8 cellular contexts compared by ENCODE assay signal in genomic region chr3:179558742-179559364, GRCh38. TPM values are rescaled to one million over a fixed set of nuclear protein-coding genes. Genes with fewer than 3 reads are reported as not detected.
DNase-seq lines count a peak whose midpoint lies in the region; ATAC-seq and TF ChIP-seq lines count a peak whose summit lies in the region.

No MANE protein-coding gene starts in this region.

- H3K27me3 ChIP-seq in OCI-LY1 (ENCODE audit: insufficient read depth, low read length) (no peaks in the 10 kb centered on the region), prostate gland (replicated peaks; ENCODE audit: insufficient read depth) (no peaks in the 10 kb centered on the region)

- peak; percentile 88 for DNase-seq in DMS 273 (lab: John Stamatoyannopoulos, UW; ENCODE audit: unreplicated experiment)
- peak in 56 of 76 experiments; percentile 1 to 64 (median 31) for DNase-seq in HUDEP-2 (lab: John Stamatoyannopoulos, UW; ENCODE audit: unreplicated experiment in 76 of 76)
- DNase-seq in activated naive CD4-positive, alpha-beta T cell treated with Interleukin-2 at 50 U/mL for 16 hours, result peak; percentile 39
- DNase-seq in glutamatergic neuron, result peak; percentile 69
- DNase-seq in prostate gland (ENCODE audit: low spot score), result peak; percentile 43

- TF ChIP-seq CTCF in OCI-LY1 (IDR thresholded peaks at IDR 0.05; ENCODE audit: low read length) (peak; percentile 97), glutamatergic neuron (IDR thresholded peaks at IDR 0.05; ENCODE audit: partially characterized antibody, unreplicated experiment) (peak; percentile 39), prostate gland (IDR thresholded peaks at IDR 0.05) (peak; percentile 19 to 57 (median 38))

- peaks cover 5% of the 10 kb centered on the region for H3K9me3 Mint-ChIP-seq in glutamatergic neuron (ENCODE audit: unreplicated experiment)

- no peak overlapping the region for H3K27ac Mint-ChIP-seq in glutamatergic neuron (ENCODE audit: unreplicated experiment)

- peaks cover 7% of the 10 kb centered on the region for H3K79me2 ChIP-seq in OCI-LY1 (ENCODE audit: insufficient read depth, low read length)

- H3K4me1 Mint-ChIP-seq in glutamatergic neuron (ENCODE audit: low read depth, unreplicated experiment), result peaks cover 6% of the 10 kb centered on the region

- no peak overlapping the region for H3K4me3 Mint-ChIP-seq in glutamatergic neuron (ENCODE audit: unreplicated experiment)

- H3K27ac ChIP-seq in OCI-LY1 (ENCODE audit: low read depth, low read length, poor library complexity, severe bottlenecking), result no peak overlapping the region
- H3K27ac ChIP-seq in prostate gland, result no peak overlapping the region

- H3K36me3 ChIP-seq in OCI-LY1 (ENCODE audit: insufficient read depth, low read length) (no peaks in the 10 kb centered on the region), prostate gland (no peaks in the 10 kb centered on the region)

- intact Hi-C loops in prostate gland (cut with DNase I), result loop anchor here (5.0 kb wide), 1 partner anchor 137 kb away; no protein-coding TSS in a partner anchor

- 4% methylated on average over 3 of the region's 3 CpGs for WGBS in prostate gland

- H4K20me1 ChIP-seq in OCI-LY1 (ENCODE audit: insufficient read depth, low read length), result no peaks in the 10 kb centered on the region

- no peak overlapping the region for H3K4me3 ChIP-seq in OCI-LY1 (ENCODE audit: low read depth, low read length, poor library complexity, severe bottlenecking)
- no peak overlapping the region for H3K4me3 ChIP-seq in prostate gland

- no peaks in the 10 kb centered on the region for H3F3A ChIP-seq in OCI-LY1 (ENCODE audit: insufficient read depth, low read length)

- no peak overlapping the region for H2AFZ ChIP-seq in OCI-LY1 (ENCODE audit: low read length)

- no peaks in the 10 kb centered on the region for H3K9me2 ChIP-seq in OCI-LY1 (ENCODE audit: low read depth, low read length)

- H3K27me3 Mint-ChIP-seq in glutamatergic neuron (ENCODE audit: unreplicated experiment), result peaks cover 7% of the 10 kb centered on the region

- no peak overlapping the region for H3K9ac ChIP-seq in OCI-LY1 (ENCODE audit: low read length)

- no peaks in the 10 kb centered on the region for H3K36me3 Mint-ChIP-seq in glutamatergic neuron (ENCODE audit: unreplicated experiment)

- no peak for TF ChIP-seq POLR2A in prostate gland (IDR thresholded peaks at IDR 0.05)

- H3K4me1 ChIP-seq in OCI-LY1 (ENCODE audit: insufficient read depth, low read length, severe bottlenecking) (peaks cover 2% of the 10 kb centered on the region), prostate gland (replicated peaks) (no peaks in the 10 kb centered on the region)

- H3K9me3 ChIP-seq in OCI-LY1 (ENCODE audit: low read length) (no peaks in the 10 kb centered on the region), prostate gland (no peaks in the 10 kb centered on the region)

- no peak for ATAC-seq in HG03520 (IDR thresholded peaks at IDR 0.05; ENCODE audit: unreplicated experiment)
- ATAC-seq in GM21723 (IDR thresholded peaks at IDR 0.05; ENCODE audit: unreplicated experiment), result no peak

- no peak overlapping the region for H3K4me2 ChIP-seq in OCI-LY1 (ENCODE audit: low read length)

RNA-seq across cellular contexts. Expression of gene ACTL6A, which starts 3.9 kb away (rescaled TPM):
- 58.8 TPM for total RNA-seq in glutamatergic neuron (ENCODE audit: unreplicated experiment)
- 10 to 100 TPM; 35.6 to 73.6 TPM for total RNA-seq in prostate gland

RNA-seq across cellular contexts. Expression of gene MRPL47, which starts 45.6 kb away (rescaled TPM):
- total RNA-seq in glutamatergic neuron (ENCODE audit: unreplicated experiment) (45.0 TPM), prostate gland (10 to 100 TPM; 19.8 to 40.2 TPM)

RNA-seq across cellular contexts. Expression of gene NDUFB5, which starts 45.7 kb away (rescaled TPM):
- total RNA-seq in glutamatergic neuron (ENCODE audit: unreplicated experiment) (77.7 TPM), prostate gland (100 to 1,000 TPM in 1 of 2 donors, 10 to 100 TPM in 1; 75.9 to 122 TPM)

Comparison
In these comparisons a context has a peak if more than half of its experiments do, and no peak if none do; other contexts are left out.
1. DNase-seq: peak in every context shown above with its lines; median percentile 88 in DMS 273; 69 in glutamatergic neuron; 43 in prostate gland; 39 in activated naive CD4-positive, alpha-beta T cell treated with Interleukin-2 at 50 U/mL for 16 hours; 31 in HUDEP-2.
2. CTCF ChIP-seq: peak in every context shown above with its lines; median percentile 97 in OCI-LY1; 39 in glutamatergic neuron; 38 in prostate gland.